In the genomic region with DNA sequence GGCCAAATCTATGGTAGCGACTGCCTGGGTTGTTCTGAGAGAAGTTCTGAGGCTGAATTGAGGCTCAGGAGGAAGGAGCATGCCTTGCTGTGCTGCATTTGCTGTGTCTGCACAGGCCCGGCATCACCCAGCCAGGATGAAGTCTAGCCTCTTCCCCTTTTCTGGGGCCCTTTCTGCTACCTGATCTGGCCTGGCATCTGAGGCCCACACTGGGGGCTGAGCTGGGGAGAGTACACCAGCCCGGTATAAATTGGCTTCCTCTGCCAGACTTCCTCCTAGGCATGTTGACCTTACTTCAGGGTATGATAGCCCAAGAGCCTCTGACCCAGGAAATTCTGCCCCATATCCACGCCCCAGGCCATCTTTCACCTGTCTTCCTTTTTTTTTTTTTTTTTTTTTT, we compare ENCODE assay signal across 24 cellular contexts. TPM values are rescaled to one million over a fixed set of nuclear protein-coding genes. Genes with fewer than 3 reads are reported as not detected.
DNase-seq lines count a peak whose midpoint lies in the region; ATAC-seq lines count a peak whose summit lies in the region.
"Had no signal": no experiment of that assay in that cellular context is flagged by ENCODE, and none has a peak within 500 bp of the region (broad histone marks: within the 10 kb centered on the region; RNA-seq: fewer than 3 reads in every experiment).

No MANE protein-coding gene starts in this region.

- no peaks in the 10 kb centered on the region for H3K9me3 Mint-ChIP-seq in activated T-helper 2 cell treated with anti-CD3 and anti-CD28 coated beads, Interferon-gamma antibody, Interleukin-2, Interleukin-4, amounts not matched to agents 10 μg/mL and 5 μg/mL and 100 μg/mL, durations not matched to agents 14 hours and 24 hours and 36 hours
- no peaks in the 10 kb centered on the region for H3K9me3 Mint-ChIP-seq in activated CD4-positive, alpha-beta T cell treated with anti-CD3 and anti-CD28 coated beads, Interleukin-2, amount 10 ng/mL, durations not matched to agents 7 days and 5 days
- H3K9me3 Mint-ChIP-seq: neural crest cell had no signal

- no peak overlapping the region for H3K4me3 Mint-ChIP-seq in T-helper 17 cell
- H3K4me3 Mint-ChIP-seq in activated T-helper 2 cell treated with anti-CD3 and anti-CD28 coated beads, Interferon-gamma antibody, Interleukin-2, Interleukin-4, amounts not matched to agents 10 μg/mL and 5 μg/mL and 100 μg/mL, durations not matched to agents 14 hours and 24 hours and 36 hours (ENCODE audit: low read depth): no peak overlapping the region
- H3K4me3 Mint-ChIP-seq in activated CD4-positive, alpha-beta T cell treated with anti-CD3 and anti-CD28 coated beads, Interleukin-2, amount 10 ng/mL, durations not matched to agents 7 days and 5 days: no peak overlapping the region
- H3K4me3 Mint-ChIP-seq: neural crest cell had no signal

- H3K27me3 Mint-ChIP-seq in T-helper 17 cell: peaks cover 6% of the 10 kb centered on the region
- peaks cover 5% of the 10 kb centered on the region for H3K27me3 Mint-ChIP-seq in activated T-helper 2 cell treated with anti-CD3 and anti-CD28 coated beads, Interferon-gamma antibody, Interleukin-2, Interleukin-4, amounts not matched to agents 10 μg/mL and 5 μg/mL and 100 μg/mL, durations not matched to agents 14 hours and 24 hours and 36 hours (ENCODE audit: low read depth)
- H3K27me3 Mint-ChIP-seq in activated CD4-positive, alpha-beta T cell treated with anti-CD3 and anti-CD28 coated beads, Interleukin-2, amount 10 ng/mL, durations not matched to agents 7 days and 5 days: no peaks in the 10 kb centered on the region

- CTCF ChIA-PET in activated CD4-positive, alpha-beta T cell treated with anti-CD3 and anti-CD28 coated beads, Interleukin-2, amount 10 ng/mL, durations not matched to agents 7 days and 5 days (lab: Charles Lee): no interaction called here

- peaks cover 5% of the 10 kb centered on the region for H3K4me1 Mint-ChIP-seq in T-helper 17 cell
- peaks cover 9% of the 10 kb centered on the region for H3K4me1 Mint-ChIP-seq in activated T-helper 2 cell treated with anti-CD3 and anti-CD28 coated beads, Interferon-gamma antibody, Interleukin-2, Interleukin-4, amounts not matched to agents 10 μg/mL and 5 μg/mL and 100 μg/mL, durations not matched to agents 14 hours and 24 hours and 36 hours (ENCODE audit: low read depth)
- H3K4me1 Mint-ChIP-seq in activated CD4-positive, alpha-beta T cell treated with anti-CD3 and anti-CD28 coated beads, Interleukin-2, amount 10 ng/mL, durations not matched to agents 7 days and 5 days: peaks cover 17% of the 10 kb centered on the region

- POLR2A ChIA-PET in activated CD4-positive, alpha-beta T cell treated with anti-CD3 and anti-CD28 coated beads, Interleukin-2, amount 10 ng/mL, durations not matched to agents 7 days and 5 days (lab: Charles Lee): no interaction called here

- H3K9me3 ChIP-seq in T-helper 17 cell (ENCODE audit: control insufficient read depth, low read length, poor library complexity, severe bottlenecking): no peaks in the 10 kb centered on the region
- H3K9me3 ChIP-seq: A549; BLaER1 treated with 17β-estradiol and CSF1 and Interleukin-3, amounts not matched to agents 10 nM and 100 nM; gastroesophageal sphincter; left lung; vagina had no signal

- DNase-seq in NOMO-1 (lab: John Stamatoyannopoulos, UW; ENCODE audit: unreplicated experiment in 2 of 2) (peak; percentile 72 to 84), T-helper 17 cell (no peak), left kidney (ENCODE audit: low read depth, low spot score) (peak; percentile 72)
- DNase-seq in activated T-helper 2 cell treated with anti-CD3 and anti-CD28 coated beads, Interferon-gamma antibody, Interleukin-2, Interleukin-4, amounts not matched to agents 10 μg/mL and 5 μg/mL and 100 μg/mL, durations not matched to agents 14 hours and 24 hours and 36 hours (ENCODE audit: low spot score): no peak
- no peak for DNase-seq in activated CD4-positive, alpha-beta T cell treated with anti-CD3 and anti-CD28 coated beads, Interleukin-2, amount 10 ng/mL, durations not matched to agents 7 days and 5 days
- no peak for DNase-seq in stimulated activated CD4-positive, alpha-beta T cell treated with anti-CD3 and anti-CD28 coated beads, Interleukin-4, amount 100 ng/mL, for 1 hour
- DNase-seq in NK-92 treated with Interleukin-12 subunit alpha and Interleukin-12 subunit beta, amount 100 ng/mL, for 24 hours (lab: John Stamatoyannopoulos, UW): no peak
- DNase-seq: activated CD4-positive, alpha-beta T cell treated with anti-CD3 and anti-CD28 coated beads, Interleukin-2, amount 50 U/mL, for 1 hour; dorsolateral prefrontal cortex; erythroblast; left lung; midbrain; NCI-H1105; NCI-H2081 treated with DMSO at 0.1 percent for 48 hours; NCI-H510A treated with DMSO at 0.1 percent for 48 hours; PC-9; small intestine; T1000 had no signal

- H3K36me3 Mint-ChIP-seq in T-helper 17 cell (ENCODE audit: low read depth): no peaks in the 10 kb centered on the region
- no peaks in the 10 kb centered on the region for H3K36me3 Mint-ChIP-seq in activated T-helper 2 cell treated with anti-CD3 and anti-CD28 coated beads, Interferon-gamma antibody, Interleukin-2, Interleukin-4, amounts not matched to agents 10 μg/mL and 5 μg/mL and 100 μg/mL, durations not matched to agents 14 hours and 24 hours and 36 hours (ENCODE audit: low read depth)
- no peaks in the 10 kb centered on the region for H3K36me3 Mint-ChIP-seq in activated CD4-positive, alpha-beta T cell treated with anti-CD3 and anti-CD28 coated beads, Interleukin-2, amount 10 ng/mL, durations not matched to agents 7 days and 5 days (ENCODE audit: low read depth)

- H3K27ac Mint-ChIP-seq in T-helper 17 cell: no peak overlapping the region
- H3K27ac Mint-ChIP-seq in activated T-helper 2 cell treated with anti-CD3 and anti-CD28 coated beads, Interferon-gamma antibody, Interleukin-2, Interleukin-4, amounts not matched to agents 10 μg/mL and 5 μg/mL and 100 μg/mL, durations not matched to agents 14 hours and 24 hours and 36 hours: no peak overlapping the region
- no peak overlapping the region for H3K27ac Mint-ChIP-seq in activated CD4-positive, alpha-beta T cell treated with anti-CD3 and anti-CD28 coated beads, Interleukin-2, amount 10 ng/mL, durations not matched to agents 7 days and 5 days

- intact Hi-C loops in activated T-helper 2 cell treated with anti-CD3 and anti-CD28 coated beads, Interferon-gamma antibody, Interleukin-2, Interleukin-4, amounts not matched to agents 10 μg/mL and 5 μg/mL and 100 μg/mL, durations not matched to agents 14 hours and 24 hours and 36 hours (cut with micrococcal nuclease): no loop called here

- ATAC-seq in GM18868 (IDR thresholded peaks at IDR 0.05; ENCODE audit: unreplicated experiment) (peak; percentile 48), T-helper 17 cell (peak; percentile 49)
- ATAC-seq: A549, gastroesophageal sphincter, left lung had no signal

RNA-seq across cellular contexts. Expression of gene MRPL35, which starts 30.0 kb away (rescaled TPM):
- 1 to 10 TPM; 9.0 to 9.6 TPM for total RNA-seq in T-helper 17 cell
- total RNA-seq in activated T-helper 2 cell treated with anti-CD3 and anti-CD28 coated beads, Interferon-gamma antibody, Interleukin-2, Interleukin-4, amounts not matched to agents 10 μg/mL and 5 μg/mL and 100 μg/mL, durations not matched to agents 14 hours and 24 hours and 36 hours: 59.8 and 62.9 TPM in 2 replicates
- 10 to 100 TPM; 45.0 to 58.0 TPM for total RNA-seq in activated CD4-positive, alpha-beta T cell treated with anti-CD3 and anti-CD28 coated beads, Interleukin-2, amount 10 ng/mL, durations not matched to agents 7 days and 5 days

RNA-seq across cellular contexts. Expression of gene IMMT, which starts 34.0 kb away (rescaled TPM):
- total RNA-seq in T-helper 17 cell: 10 to 100 TPM; 57.8 to 61.3 TPM
- total RNA-seq in activated T-helper 2 cell treated with anti-CD3 and anti-CD28 coated beads, Interferon-gamma antibody, Interleukin-2, Interleukin-4, amounts not matched to agents 10 μg/mL and 5 μg/mL and 100 μg/mL, durations not matched to agents 14 hours and 24 hours and 36 hours: 160 and 180 TPM in 2 replicates
- total RNA-seq in activated CD4-positive, alpha-beta T cell treated with anti-CD3 and anti-CD28 coated beads, Interleukin-2, amount 10 ng/mL, durations not matched to agents 7 days and 5 days: 100 to 1,000 TPM; 130 to 135 TPM

Comparison
In these comparisons a context has a peak if more than half of its experiments do, and no peak if none do; other contexts are left out.
1. DNase-seq: peak in NOMO-1 (2 of 2) and left kidney (single experiment); none in T-helper 17 cell (0 of 3), activated T-helper 2 cell treated with anti-CD3 and anti-CD28 coated beads, Interferon-gamma antibody, Interleukin-2, Interleukin-4, amounts not matched to agents 10 μg/mL and 5 μg/mL and 100 μg/mL, durations not matched to agents 14 hours and 24 hours and 36 hours (single experiment), activated CD4-positive, alpha-beta T cell treated with anti-CD3 and anti-CD28 coated beads, Interleukin-2, amount 10 ng/mL, durations not matched to agents 7 days and 5 days (single experiment), stimulated activated CD4-positive, alpha-beta T cell treated with anti-CD3 and anti-CD28 coated beads, Interleukin-4, amount 100 ng/mL, for 1 hour (single experiment) and NK-92 treated with Interleukin-12 subunit alpha and Interleukin-12 subunit beta, amount 100 ng/mL, for 24 hours (single experiment).